In genomic region chr9:3865373-3865772, GRCh38 we compare ENCODE assay signal across 20 cellular contexts.
DNase-seq lines count a peak whose midpoint lies in the region; ATAC-seq and TF ChIP-seq lines count a peak whose summit lies in the region.
"Had no signal": no experiment of that assay in that cellular context is flagged by ENCODE, and none has a peak within 500 bp of the region (broad histone marks: within the 10 kb centered on the region; RNA-seq: fewer than 3 reads in every experiment).

No MANE protein-coding gene starts in this region.

- H3F3A ChIP-seq in GM23248 (ENCODE audit: insufficient read depth) = peaks cover 52% of the 10 kb centered on the region

- H3K27me3 ChIP-seq in GM23248 (replicated peaks; ENCODE audit: insufficient read depth) = no peaks in the 10 kb centered on the region
- no peaks in the 10 kb centered on the region for H3K27me3 ChIP-seq in RWPE2 (ENCODE audit: insufficient read depth, poor library complexity, severe bottlenecking)
- H3K27me3 ChIP-seq: neutrophil, SJSA1, stomach had no signal

- no peaks in the 10 kb centered on the region for H3K9me2 ChIP-seq in GM23248 (ENCODE audit: insufficient read depth)

- in situ Hi-C loops in GM23248 (cut with MboI) = no loop called here

- H3K79me2 ChIP-seq in GM23248 (ENCODE audit: insufficient read depth) = no peaks in the 10 kb centered on the region

- no peak overlapping the region for H3K9ac ChIP-seq in GM23248

- peak overlapping the region; percentile 57 for H3K27ac ChIP-seq in GM23248
- H3K27ac ChIP-seq in RWPE2 (ENCODE audit: poor library complexity, severe bottlenecking) = no peak overlapping the region
- H3K27ac ChIP-seq: left ventricle myocardium inferior, neutrophil, SJSA1, stomach had no signal

- peaks cover 34% of the 10 kb centered on the region for H3K4me1 ChIP-seq in GM23248 (ENCODE audit: insufficient read depth)
- peaks cover 9% of the 10 kb centered on the region for H3K4me1 ChIP-seq in RWPE2 (ENCODE audit: insufficient read depth, poor library complexity, severe bottlenecking)
- H3K4me1 ChIP-seq: left ventricle myocardium inferior, stomach had no signal

- peak; percentile 73 for DNase-seq in GM23248
- no peak for DNase-seq in RWPE2 (ENCODE audit: low spot score)
- DNase-seq in skeletal muscle cell (ENCODE audit: low read depth) = peak; percentile 83
- DNase-seq in NCI-H510A (lab: John Stamatoyannopoulos, UW) = no peak
- DNase-seq in NCI-H2029 (lab: John Stamatoyannopoulos, UW) = no peak
- DNase-seq: activated CD4-positive, alpha-beta T cell treated with anti-CD3 and anti-CD28 coated beads for 1 hour; AML-193; amygdala; endodermal cell; KBM-7; left ventricle myocardium inferior; mucosa of descending colon; NCI-H1092 treated with DMSO at 0.1 percent for 48 hours; NCI-H526; right cardiac atrium; stomach had no signal

- H2AFZ ChIP-seq in GM23248 = no peak overlapping the region

- no peaks in the 10 kb centered on the region for H3K9me3 ChIP-seq in GM23248 (ENCODE audit: low read depth)
- no peaks in the 10 kb centered on the region for H3K9me3 ChIP-seq in RWPE2 (ENCODE audit: severe bottlenecking)
- H3K9me3 ChIP-seq: left ventricle myocardium inferior, mucosa of descending colon, neutrophil, SJSA1, stomach had no signal

- no peak for TF ChIP-seq CTCF in RWPE2 (IDR thresholded peaks at IDR 0.05; ENCODE audit: poor library complexity, severe bottlenecking)

- WGBS in GM23248 (ENCODE audit: low coverage in 1 of 2, low lambda C conversion rate in 2 of 2, missing lambda C conversion rate in 2 of 2), 2 experiments = 51 to 61% methylated on average over 1 of the region's 1 CpG

- peak; percentile 28; the same call in 1 of the 3 replicates for ATAC-seq in RWPE2 (ENCODE audit: low read depth)
- peak; percentile 58 for ATAC-seq in esophagus mucosa
- no peak for ATAC-seq in GM19328 (IDR thresholded peaks at IDR 0.05; ENCODE audit: unreplicated experiment)
- ATAC-seq: mucosa of descending colon, right cardiac atrium had no signal

- H3K36me3 ChIP-seq in GM23248 (ENCODE audit: low read depth) (no peaks in the 10 kb centered on the region), RWPE2 (ENCODE audit: low read depth) (no peaks in the 10 kb centered on the region)
- H3K36me3 ChIP-seq: left ventricle myocardium inferior, neutrophil, SJSA1, stomach had no signal

- H3K4me2 ChIP-seq in GM23248 (ENCODE audit: unreplicated experiment) = no peak overlapping the region

- H4K20me1 ChIP-seq in GM23248 (ENCODE audit: insufficient read depth) = no peaks in the 10 kb centered on the region

- H3K4me3 ChIP-seq in GM23248 (no peak overlapping the region), RWPE2 (ENCODE audit: severe bottlenecking) (no peak overlapping the region), skeletal muscle cell (ENCODE audit: low read depth, low read length) (no peak overlapping the region)
- H3K4me3 ChIP-seq: left ventricle myocardium inferior, mucosa of descending colon, SJSA1, stomach had no signal

Comparison
In these comparisons a context has a peak if more than half of its experiments do, and no peak if none do; other contexts are left out.
1. DNase-seq: peak in GM23248 (single experiment) and skeletal muscle cell (single experiment); none in RWPE2 (single experiment), NCI-H510A (single experiment) and NCI-H2029 (single experiment).